ENCODE assay signal across 8 cellular contexts in the genomic region with DNA sequence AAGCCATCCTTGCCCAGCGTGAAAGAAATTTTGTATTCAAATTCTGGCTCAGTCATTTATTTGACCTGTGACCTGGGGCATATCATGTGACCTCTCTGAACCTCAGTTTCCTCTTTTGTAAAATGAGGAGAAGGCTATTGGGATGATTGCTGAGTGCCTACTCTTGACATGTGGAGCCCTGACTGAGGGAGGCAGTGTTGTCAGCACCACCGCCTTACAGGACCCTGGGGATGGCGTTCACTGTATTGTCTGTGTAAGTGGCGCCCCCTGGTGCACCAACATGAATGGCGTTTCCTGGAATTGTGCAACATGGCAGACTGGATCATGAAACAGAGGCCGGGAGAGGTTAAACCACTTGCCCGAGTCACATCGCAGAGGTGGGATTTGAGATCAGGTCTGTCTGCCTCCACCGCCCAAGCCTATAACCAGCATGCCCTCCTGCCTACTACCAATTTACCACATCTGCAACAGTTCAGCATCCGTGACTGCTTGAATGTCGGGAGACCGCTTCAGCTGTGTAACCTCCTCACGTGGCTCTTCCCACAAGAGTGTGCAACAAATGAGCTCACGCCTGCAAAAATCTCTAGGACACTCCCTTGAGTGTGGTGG. TPM values are rescaled to one million over a fixed set of nuclear protein-coding genes. Genes with fewer than 3 reads are reported as not detected.
A peak's percentile ranks its signal among the peaks of the same experiment; 100 is the strongest.
DNase-seq lines count a peak whose midpoint lies in the region; ATAC-seq and TF ChIP-seq lines count a peak whose summit lies in the region.

No MANE protein-coding gene starts in this region.

- peaks cover 8% of the 10 kb centered on the region for H3K4me1 Mint-ChIP-seq in activated T-helper 2 cell treated with anti-CD3 and anti-CD28 coated beads, Interferon-gamma antibody, Interleukin-2, Interleukin-4, amounts not matched to agents 10 μg/mL and 5 μg/mL and 100 μg/mL, durations not matched to agents 14 hours and 24 hours and 36 hours (ENCODE audit: low read depth)

- no peaks in the 10 kb centered on the region for H3K36me3 ChIP-seq in BLaER1
- H3K36me3 ChIP-seq in MG63, result no peaks in the 10 kb centered on the region
- H3K36me3 ChIP-seq in RWPE2 (ENCODE audit: low read depth), result no peaks in the 10 kb centered on the region
- no peaks in the 10 kb centered on the region for H3K36me3 ChIP-seq in osteoblast (ENCODE audit: insufficient read depth, low read length)
- no peaks in the 10 kb centered on the region for H3K36me3 ChIP-seq in testis (ENCODE audit: low read depth, missing control alignments)

- H3K9me3 ChIP-seq in BLaER1 (no peaks in the 10 kb centered on the region), MG63 (no peaks in the 10 kb centered on the region), RWPE2 (ENCODE audit: severe bottlenecking) (no peaks in the 10 kb centered on the region), osteoblast (ENCODE audit: low read depth, low read length) (no peaks in the 10 kb centered on the region), testis (no peaks in the 10 kb centered on the region)

- H3K9me3 Mint-ChIP-seq in activated T-helper 2 cell treated with anti-CD3 and anti-CD28 coated beads, Interferon-gamma antibody, Interleukin-2, Interleukin-4, amounts not matched to agents 10 μg/mL and 5 μg/mL and 100 μg/mL, durations not matched to agents 14 hours and 24 hours and 36 hours, result no peaks in the 10 kb centered on the region

- 47 to 70% methylated on average over 10 to 14 of the region's 14 CpGs for WGBS in testis, 2 donors

- peaks cover 7% of the 10 kb centered on the region for H3K27me3 Mint-ChIP-seq in activated T-helper 2 cell treated with anti-CD3 and anti-CD28 coated beads, Interferon-gamma antibody, Interleukin-2, Interleukin-4, amounts not matched to agents 10 μg/mL and 5 μg/mL and 100 μg/mL, durations not matched to agents 14 hours and 24 hours and 36 hours (ENCODE audit: low read depth)

- no peak overlapping the region for H3K27ac Mint-ChIP-seq in activated T-helper 2 cell treated with anti-CD3 and anti-CD28 coated beads, Interferon-gamma antibody, Interleukin-2, Interleukin-4, amounts not matched to agents 10 μg/mL and 5 μg/mL and 100 μg/mL, durations not matched to agents 14 hours and 24 hours and 36 hours

- ATAC-seq in RWPE2 (ENCODE audit: low read depth), result peak; percentile 79

- H3K4me2 ChIP-seq in BLaER1, result peak overlapping the region; percentile 24
- peak overlapping the region; percentile 98 for H3K4me2 ChIP-seq in osteoblast (ENCODE audit: insufficient read depth, low read length)

- peak overlapping the region; percentile 39 for H3K4me3 Mint-ChIP-seq in activated T-helper 2 cell treated with anti-CD3 and anti-CD28 coated beads, Interferon-gamma antibody, Interleukin-2, Interleukin-4, amounts not matched to agents 10 μg/mL and 5 μg/mL and 100 μg/mL, durations not matched to agents 14 hours and 24 hours and 36 hours (ENCODE audit: low read depth)

- H2AFZ ChIP-seq in osteoblast (ENCODE audit: low read length), result peak overlapping the region; percentile 99

- H3K27ac ChIP-seq in BLaER1 (no peak overlapping the region), RWPE2 (ENCODE audit: poor library complexity, severe bottlenecking) (no peak overlapping the region), osteoblast (ENCODE audit: low read depth, low read length) (no peak overlapping the region), testis (no peak overlapping the region)

- no peak overlapping the region for H3K4me3 ChIP-seq in BLaER1
- H3K4me3 ChIP-seq in MG63, result no peak overlapping the region
- no peak overlapping the region for H3K4me3 ChIP-seq in RWPE2 (ENCODE audit: severe bottlenecking)
- H3K4me3 ChIP-seq in osteoblast (ENCODE audit: insufficient read depth, low read length), result peak overlapping the region; percentile 70
- H3K4me3 ChIP-seq in testis, result no peak overlapping the region

- H4K20me1 ChIP-seq in BLaER1 (no peaks in the 10 kb centered on the region), osteoblast (ENCODE audit: insufficient read depth, low read length) (no peaks in the 10 kb centered on the region)

- no peaks in the 10 kb centered on the region for H3K79me2 ChIP-seq in osteoblast (ENCODE audit: insufficient read depth, low read length)

- H3K4me1 ChIP-seq in BLaER1 (peaks cover 11% of the 10 kb centered on the region), RWPE2 (ENCODE audit: insufficient read depth, poor library complexity, severe bottlenecking) (no peaks in the 10 kb centered on the region), osteoblast (ENCODE audit: insufficient read depth, low read length) (no peaks in the 10 kb centered on the region), testis (no peaks in the 10 kb centered on the region)

- no peak for TF ChIP-seq POLR2A in testis (IDR thresholded peaks at IDR 0.05)

- H3K9ac ChIP-seq in BLaER1, result no peak overlapping the region

- no peaks in the 10 kb centered on the region for H3K36me3 Mint-ChIP-seq in activated T-helper 2 cell treated with anti-CD3 and anti-CD28 coated beads, Interferon-gamma antibody, Interleukin-2, Interleukin-4, amounts not matched to agents 10 μg/mL and 5 μg/mL and 100 μg/mL, durations not matched to agents 14 hours and 24 hours and 36 hours (ENCODE audit: low read depth)

- intact Hi-C loops in activated T-helper 2 cell treated with anti-CD3 and anti-CD28 coated beads, Interferon-gamma antibody, Interleukin-2, Interleukin-4, amounts not matched to agents 10 μg/mL and 5 μg/mL and 100 μg/mL, durations not matched to agents 14 hours and 24 hours and 36 hours (cut with micrococcal nuclease), result loop anchor here (1.0 to 10.0 kb wide), 5 partner anchors 49 to 272 kb away; no protein-coding TSS in a partner anchor
- intact Hi-C loops in testis (cut with DNase I; ENCODE audit: low total_unique reads), result no loop called here

- H3K27me3 ChIP-seq in BLaER1 (no peaks in the 10 kb centered on the region), MG63 (no peaks in the 10 kb centered on the region), RWPE2 (ENCODE audit: insufficient read depth, poor library complexity, severe bottlenecking) (no peaks in the 10 kb centered on the region), osteoblast (ENCODE audit: insufficient read depth, low read length) (peaks cover 17% of the 10 kb centered on the region), testis (no peaks in the 10 kb centered on the region)

- DNase-seq in GM20000 (ENCODE audit: low spot score) (peak; percentile 82), MG63 (peak; percentile 80), RWPE2 (ENCODE audit: low spot score) (no peak), foreskin melanocyte (peak; percentile 79), osteoblast (ENCODE audit: insufficient read length, low spot score, missing footprints) (peak; percentile 94), testis (peak; percentile 94)
- peak; percentile 78 for DNase-seq in activated T-helper 2 cell treated with anti-CD3 and anti-CD28 coated beads, Interferon-gamma antibody, Interleukin-2, Interleukin-4, amounts not matched to agents 10 μg/mL and 5 μg/mL and 100 μg/mL, durations not matched to agents 14 hours and 24 hours and 36 hours (ENCODE audit: low spot score)

- TF ChIP-seq CTCF in GM20000 (IDR thresholded peaks at IDR 0.05; ENCODE audit: extremely low read depth, missing control alignments) (peak; percentile 75), RWPE2 (IDR thresholded peaks at IDR 0.05; ENCODE audit: poor library complexity, severe bottlenecking) (peak; percentile 77), osteoblast (IDR thresholded peaks at IDR 0.05; ENCODE audit: extremely low read depth, low read depth, low read length) (peak; percentile 94), testis (IDR thresholded peaks at IDR 0.05) (peak; percentile 85 to 94 (median 85))

RNA-seq across cellular contexts. Expression of a gene that starts 20.1 kb away (rescaled TPM):
- total RNA-seq in MG63 (2014; rRNA removed; shearing (Covaris generic); ENCODE audit: low replicate concordance), result not detected in 2 replicates
- not detected in 2 replicates for total RNA-seq in activated T-helper 2 cell treated with anti-CD3 and anti-CD28 coated beads, Interferon-gamma antibody, Interleukin-2, Interleukin-4, amounts not matched to agents 10 μg/mL and 5 μg/mL and 100 μg/mL, durations not matched to agents 14 hours and 24 hours and 36 hours
- total RNA-seq in osteoblast (not detected in 2 replicates), testis (10 to 100 TPM in 1 of 2 donors, 1 to 10 TPM in 1; 9.0 to 12.4 TPM)
- polyA plus RNA-seq in testis (ENCODE audit: insufficient read depth, low read depth, low replicate concordance), result 42.4 TPM

Comparison
In these comparisons a context has a peak if more than half of its experiments do, and no peak if none do; other contexts are left out.
1. RNA of a gene that starts 20.1 kb away (total RNA-seq): 9.0 to 12.4 TPM in testis; not detected in MG63, not detected in activated T-helper 2 cell treated with anti-CD3 and anti-CD28 coated beads, Interferon-gamma antibody, Interleukin-2, Interleukin-4, amounts not matched to agents 10 μg/mL and 5 μg/mL and 100 μg/mL, durations not matched to agents 14 hours and 24 hours and 36 hours and not detected in osteoblast; every median in the first group is over 10 times any median in the second.
2. Peak in every context shown above with its lines, with median percentiles within 50 percentile points of each other: CTCF ChIP-seq.